ENCODE assay signal across 23 cellular contexts in genomic region chr6:133584903-133585302, GRCh38.
"Had no signal": no experiment of that assay in that cellular context is flagged by ENCODE, and none has a peak within 500 bp of the region (broad histone marks: within the 10 kb centered on the region; RNA-seq: fewer than 3 reads in every experiment).

No MANE protein-coding gene starts in this region.

- H3K9me3 ChIP-seq: esophagus squamous epithelium, lower lobe of right lung, prostate gland, sigmoid colon, stomach, thyroid gland, vagina had no signal

- H3K27me3 ChIP-seq: esophagus squamous epithelium, sigmoid colon, stomach, thyroid gland, vagina had no signal

- DNase-seq: cortex of kidney; effector memory CD8-positive, alpha-beta T cell; erythroblast; esophagus squamous epithelium; foreskin melanocyte; hypothalamus; left ventricle myocardium superior; lower lobe of right lung; naive thymus-derived CD8-positive, alpha-beta T cell; nephron progenitor cell; nucleus accumbens; right cardiac atrium; sigmoid colon; stimulated activated CD4-positive, alpha-beta T cell treated with anti-CD3 and anti-CD28 coated beads, Interleukin-2, amount 100 ng/mL, for 24 hours; stimulated activated CD4-positive, alpha-beta T cell treated with anti-CD3 and anti-CD28 coated beads, Interleukin-4, amount 100 ng/mL, for 24 hours; stimulated activated naive CD4-positive, alpha-beta T cell treated with Interleukin-2 at 50 U/mL for 16 hours; stomach; thyroid gland; trophoblast cell had no signal

- FAIRE-seq: keratinocyte had no signal

- ATAC-seq: effector memory CD8-positive, alpha-beta T cell; left ventricle myocardium superior; lower lobe of right lung; naive thymus-derived CD8-positive, alpha-beta T cell; right cardiac atrium; stimulated activated effector memory CD8-positive, alpha-beta T cell treated with anti-CD3 and anti-CD28 coated beads, Interleukin-12 subunit alpha, Interleukin-12 subunit beta, amount 100 ng/mL, for 72 hours had no signal

- H3K4me3 ChIP-seq: esophagus squamous epithelium, lower lobe of right lung, prostate gland, sigmoid colon, stomach, thyroid gland, vagina had no signal

- H3K4me1 ChIP-seq: esophagus squamous epithelium, lower lobe of right lung, prostate gland, sigmoid colon, stomach, thyroid gland, vagina had no signal

- H3K27ac ChIP-seq: esophagus squamous epithelium, lower lobe of right lung, prostate gland, sigmoid colon, stomach, thyroid gland, vagina had no signal

- H3K36me3 ChIP-seq: esophagus squamous epithelium, lower lobe of right lung, prostate gland, sigmoid colon, stomach, thyroid gland, vagina had no signal
